Comparison of ENCODE assay signal across 1 cellular context in the genomic region with DNA sequence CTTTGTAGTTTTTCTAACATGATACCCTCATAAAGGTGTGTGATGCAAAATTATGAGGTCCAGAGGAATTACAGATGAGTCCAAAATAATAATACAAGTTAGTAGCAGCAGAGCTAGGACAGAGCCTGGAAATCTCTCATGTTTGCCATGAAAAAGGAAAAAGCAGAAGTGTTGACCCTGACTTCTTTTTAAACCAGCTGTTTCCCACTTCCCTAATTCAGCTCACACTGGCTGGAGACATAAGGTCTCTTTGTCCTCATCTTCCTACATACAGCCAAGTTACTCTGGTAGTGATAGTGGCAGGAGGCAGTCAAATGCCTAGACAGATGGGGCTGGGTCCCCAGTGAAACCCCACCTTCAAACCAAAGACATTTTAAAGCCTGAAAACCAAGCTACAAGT.
TF ChIP-seq lines count a peak whose summit lies in the region.

No MANE protein-coding gene starts in this region.

TF ChIP-seq in GM23338, 12 proteins besides CTCF, POLR2A, EP300 and RAD21 (continued from another document):
- TF ChIP-seq ZNF462 (CRISPR knock-in tag; IDR thresholded peaks at IDR 0.05) (no peak), REST (IDR thresholded peaks at IDR 0.05; ENCODE audit: unreplicated experiment) (no peak), CREB1 (CRISPR knock-in tag; IDR thresholded peaks at IDR 0.05; ENCODE audit: low read depth) (no peak), EZH2 (IDR thresholded peaks at IDR 0.05; ENCODE audit: low read depth, unreplicated experiment) (no peak), POLR2AphosphoS5 (IDR thresholded peaks at IDR 0.05; ENCODE audit: low read depth) (no peak)
